In genomic region chr14:102591944-102592772, GRCh38 we compare ENCODE assay signal across 8 cellular contexts. TPM values are rescaled to one million over a fixed set of nuclear protein-coding genes. Genes with fewer than 3 reads are reported as not detected.
DNase-seq lines count a peak whose midpoint lies in the region; ATAC-seq, FAIRE-seq and TF ChIP-seq lines count a peak whose summit lies in the region.

RCOR1 (plus strand) TSS chr14:102592649; CDS start chr14:102592887, 238 bp downstream.

- H3K27ac Mint-ChIP-seq in activated T-cell treated with anti-CD3 and anti-CD28 coated beads, Interleukin-2, amount 50 U/mL, for 72 hours: peak within 1 kb of the TSS; percentile 94

- no peaks in the 10 kb centered on the region for H3K27me3 Mint-ChIP-seq in activated T-cell treated with anti-CD3 and anti-CD28 coated beads, Interleukin-2, amount 50 U/mL, for 72 hours (ENCODE audit: low read depth)

- peak; percentile 9 for TF ChIP-seq POLR2A in esophagus muscularis mucosa (IDR thresholded peaks at IDR 0.05; ENCODE audit: low read depth)

- H4K20me1 ChIP-seq in DND-41 (ENCODE audit: insufficient read depth, low read length): peaks cover 22% of the 10 kb centered on the region
- peaks cover 4% of the 10 kb centered on the region; the same call in 1 of the 2 replicates for H4K20me1 ChIP-seq in GM23248 (ENCODE audit: insufficient read depth)
- peaks cover 17% of the 10 kb centered on the region; the same call in 1 of the 2 replicates for H4K20me1 ChIP-seq in Karpas-422 (ENCODE audit: insufficient read depth, low read depth, low read length)

- peaks cover 0 to 1% of the 10 kb centered on the region in 2 donors for H3K36me3 Mint-ChIP-seq in activated T-cell treated with anti-CD3 and anti-CD28 coated beads, Interleukin-2, amount 50 U/mL, for 72 hours (ENCODE audit: insufficient read depth in 2 of 2)

- no peaks in the 10 kb centered on the region for H3K9me3 Mint-ChIP-seq in activated T-cell treated with anti-CD3 and anti-CD28 coated beads, Interleukin-2, amount 50 U/mL, for 72 hours

- H3K4me1 Mint-ChIP-seq in activated T-cell treated with anti-CD3 and anti-CD28 coated beads, Interleukin-2, amount 50 U/mL, for 72 hours (ENCODE audit: low read depth): peaks cover 32% of the 10 kb centered on the region

- peaks cover 14% of the 10 kb centered on the region for H3F3A ChIP-seq in GM23248 (ENCODE audit: insufficient read depth)

- intact Hi-C loops in esophagus muscularis mucosa (cut with DNase I): loop anchor here (5.0 kb wide), 1 partner anchor 65 kb away; no protein-coding TSS in a partner anchor

- H3K4me3 Mint-ChIP-seq in activated T-cell treated with anti-CD3 and anti-CD28 coated beads, Interleukin-2, amount 50 U/mL, for 72 hours: peak within 1 kb of the TSS; percentile 90 to 92

- H3K27me3 ChIP-seq in DND-41 (ENCODE audit: insufficient read depth, low read length, poor library complexity): no peaks in the 10 kb centered on the region
- no peaks in the 10 kb centered on the region for H3K27me3 ChIP-seq in GM23248 (replicated peaks; ENCODE audit: insufficient read depth)
- H3K27me3 ChIP-seq in Karpas-422 (ENCODE audit: low read length): no peaks in the 10 kb centered on the region
- no peaks in the 10 kb centered on the region for H3K27me3 ChIP-seq in esophagus muscularis mucosa
- no peaks in the 10 kb centered on the region for H3K27me3 ChIP-seq in muscle layer of duodenum (ENCODE audit: low read depth, low read length)

- H3K36me3 ChIP-seq in DND-41 (ENCODE audit: insufficient read depth, low read length): peaks cover 5% of the 10 kb centered on the region; the same call in 1 of the 2 replicates
- no peaks in the 10 kb centered on the region for H3K36me3 ChIP-seq in GM23248 (ENCODE audit: low read depth)
- H3K36me3 ChIP-seq in Karpas-422 (ENCODE audit: insufficient read depth, low read length): peaks cover 5% of the 10 kb centered on the region; the same call in 1 of the 2 replicates
- no peaks in the 10 kb centered on the region for H3K36me3 ChIP-seq in esophagus muscularis mucosa
- H3K36me3 ChIP-seq in muscle layer of duodenum (ENCODE audit: control insufficient read depth in 1 of 2, insufficient read depth in 2 of 2, low read length in 2 of 2): no peaks in the 10 kb centered on the region

- peak within 1 kb of the TSS; percentile 81 to 93 for H3K4me3 ChIP-seq in DND-41 (ENCODE audit: low read depth in 1 of 2, low read length in 2 of 2)
- H3K4me3 ChIP-seq in GM23248: peak within 1 kb of the TSS; percentile 93
- peak within 1 kb of the TSS; percentile 83 for H3K4me3 ChIP-seq in Karpas-422 (ENCODE audit: low read length)
- H3K4me3 ChIP-seq in esophagus muscularis mucosa: peak within 1 kb of the TSS; percentile 76 to 98 (median 90)
- peak within 1 kb of the TSS; percentile 70 to 93 for H3K4me3 ChIP-seq in muscle layer of duodenum (ENCODE audit: low read depth in 1 of 2, low read length in 2 of 2)

- in situ Hi-C loops in GM23248 (cut with MboI): no loop called here

- TF ChIP-seq EP300 in esophagus muscularis mucosa (IDR thresholded peaks at IDR 0.05): no peak

- H3K9me2 ChIP-seq in GM23248 (ENCODE audit: insufficient read depth) (no peaks in the 10 kb centered on the region), Karpas-422 (replicated peaks; ENCODE audit: insufficient read depth, low read length) (no peaks in the 10 kb centered on the region)

- H3K79me2 ChIP-seq in DND-41 (ENCODE audit: insufficient read depth, low read length) (peaks cover 42% of the 10 kb centered on the region), GM23248 (ENCODE audit: insufficient read depth) (peaks cover 42% of the 10 kb centered on the region), Karpas-422 (ENCODE audit: low read length) (peaks cover 43% of the 10 kb centered on the region)

- WGBS in GM23248 (ENCODE audit: low coverage in 1 of 2, low lambda C conversion rate in 2 of 2, missing lambda C conversion rate in 2 of 2), 2 experiments: 2% methylated on average over 13 to 92 of the region's 98 CpGs
- WGBS in esophagus muscularis mucosa: under 1% methylated on average over 49 of the region's 98 CpGs

- no peaks in the 10 kb centered on the region for H3K9me3 ChIP-seq in DND-41 (ENCODE audit: insufficient read depth, low read length, severe bottlenecking)
- H3K9me3 ChIP-seq in GM23248 (ENCODE audit: low read depth): no peaks in the 10 kb centered on the region
- no peaks in the 10 kb centered on the region for H3K9me3 ChIP-seq in Karpas-422 (ENCODE audit: low read length)
- H3K9me3 ChIP-seq in esophagus muscularis mucosa: no peaks in the 10 kb centered on the region
- no peaks in the 10 kb centered on the region for H3K9me3 ChIP-seq in muscle layer of duodenum (ENCODE audit: control insufficient read depth in 1 of 2, low read length in 2 of 2)

- peak within 1 kb of the TSS; percentile 82 for H2AFZ ChIP-seq in DND-41 (ENCODE audit: low read depth, low read length)
- H2AFZ ChIP-seq in GM23248: peak within 1 kb of the TSS; percentile 71
- H2AFZ ChIP-seq in Karpas-422 (ENCODE audit: low read length): 0 out of 2 replicates have a peak within 1 kb of the TSS, but pooled peaks have one; percentile 53

- H3K9ac ChIP-seq in DND-41 (ENCODE audit: low read depth, low read length) (peak within 1 kb of the TSS; percentile 98), GM23248 (peak within 1 kb of the TSS; percentile 97), Karpas-422 (ENCODE audit: low read length) (peak within 1 kb of the TSS; percentile 97)

- peak; percentile 86 for ATAC-seq in DND-41 (ENCODE audit: insufficient read depth, low read depth)
- peak; percentile 89 to 90 for ATAC-seq in activated T-cell treated with anti-CD3 and anti-CD28 coated beads, Interleukin-2, amount 50 U/mL, for 72 hours (replicated peaks in 1 of 2)

- H3K4me1 ChIP-seq in DND-41 (ENCODE audit: insufficient read depth, low read length) (peaks cover 31% of the 10 kb centered on the region), GM23248 (ENCODE audit: insufficient read depth) (peaks cover 17% of the 10 kb centered on the region; the same call in 1 of the 2 replicates), Karpas-422 (ENCODE audit: low read length) (peaks cover 24% of the 10 kb centered on the region), esophagus muscularis mucosa (peaks cover 19 to 43% (median 38%) of the 10 kb centered on the region in 4 donors), muscle layer of duodenum (ENCODE audit: control insufficient read depth in 1 of 2, insufficient read depth in 2 of 2, low read length in 2 of 2) (peaks cover 0 to 26% of the 10 kb centered on the region in 2 donors)

- TF ChIP-seq CTCF in DND-41 (IDR thresholded peaks at IDR 0.05; ENCODE audit: borderline replicate concordance, extremely low read depth, low read length, poor library complexity, severe bottlenecking) (no peak), esophagus muscularis mucosa (IDR thresholded peaks at IDR 0.05) (no peak)

- peak; percentile 99 for DNase-seq in DND-41
- DNase-seq in GM23248: peak; percentile 99
- DNase-seq in Karpas-422: peak; percentile 100
- peak; percentile 75 for DNase-seq in RCC 7860 (ENCODE audit: low spot score)
- DNase-seq in activated T-cell treated with anti-CD3 and anti-CD28 coated beads, Interleukin-2, amount 50 U/mL, for 72 hours: peak; percentile 98
- DNase-seq in esophagus muscularis mucosa (ENCODE audit: extremely low spot score): peak; percentile 99
- DNase-seq in stimulated activated CD8-positive, alpha-beta memory T cell treated with anti-CD3 and anti-CD28 coated beads, Interleukin-7, amount 100 ng/mL, for 24 hours (ENCODE audit: low read depth): peak; percentile 92

- no peak for FAIRE-seq in RCC 7860 (lab: Jason Lieb, UNC)

- H3K27ac ChIP-seq in DND-41 (ENCODE audit: low read length) (peak within 1 kb of the TSS; percentile 100), GM23248 (peak within 1 kb of the TSS; percentile 98), Karpas-422 (ENCODE audit: low read length) (peak within 1 kb of the TSS; percentile 94), esophagus muscularis mucosa (replicated peaks in 1 of 4) (peak within 1 kb of the TSS; percentile 90 to 99 (median 96)), muscle layer of duodenum (ENCODE audit: low read length) (peak within 1 kb of the TSS; percentile 75)

- peak within 1 kb of the TSS; percentile 94 for H3K4me2 ChIP-seq in DND-41 (ENCODE audit: insufficient read depth, low read length)
- peak within 1 kb of the TSS; percentile 91 for H3K4me2 ChIP-seq in GM23248 (ENCODE audit: unreplicated experiment)
- peak within 1 kb of the TSS; percentile 95 for H3K4me2 ChIP-seq in Karpas-422 (ENCODE audit: low read depth, low read length, poor library complexity, severe bottlenecking)

RNA-seq across cellular contexts. Expression of gene RCOR1, which starts in this region (rescaled TPM):
- total RNA-seq in GM23248 (2014; rRNA removed; shearing (Covaris generic)): 13.0 and 15.6 TPM in 2 replicates
- polyA plus RNA-seq in GM23248 (2016; fragmentation: Nextera tagmentation; extraction: Ambion mirVana): 3.2 and 3.4 TPM in 2 replicates
- 23.3 and 46.9 TPM in 2 replicates for total RNA-seq in Karpas-422 (2014; rRNA removed; shearing (Covaris generic); ENCODE audit: low replicate concordance)
- 10 to 100 TPM; 19.5 to 21.3 TPM for total RNA-seq in activated T-cell treated with anti-CD3 and anti-CD28 coated beads, Interleukin-2, amount 50 U/mL, for 72 hours
- total RNA-seq in esophagus muscularis mucosa: 10 to 100 TPM; 12.9 to 14.8 (median 13.8) TPM

Comparison
In these comparisons a context has a peak if more than half of its experiments do, and no peak if none do; other contexts are left out.
1. Peak in every context shown above with its lines: DNase-seq, ATAC-seq, H3K4me3 ChIP-seq and H3K27ac ChIP-seq.